1 cellular context compared by ENCODE assay signal in genomic region chr6:31529329-31530150, GRCh38.
TF ChIP-seq lines count a peak whose summit lies in the region.

No MANE protein-coding gene starts in this region.

TF ChIP-seq in HepG2, 621 proteins besides CTCF, POLR2A, EP300 and RAD21 (continued from another document and continues in another):
- TF ChIP-seq ZNF30 (CRISPR knock-in tag; IDR thresholded peaks at IDR 0.05), result no peak
- no peak for TF ChIP-seq BRCA1 (CRISPR knock-in tag; IDR thresholded peaks at IDR 0.05)
- peak; percentile 76; the same call in 1 of the 2 replicates for TF ChIP-seq ZNF367 (CRISPR knock-in tag; IDR thresholded peaks at IDR 0.05; ENCODE audit: borderline replicate concordance)
- TF ChIP-seq REL (CRISPR knock-in tag; conservative IDR thresholded peaks at IDR 0.05), result no peak
- no peak; the same call in 1 of the 2 replicates for TF ChIP-seq DZIP1 (CRISPR knock-in tag; IDR thresholded peaks at IDR 0.05)
- TF ChIP-seq POLR2AphosphoS2 (IDR thresholded peaks at IDR 0.05; ENCODE audit: low read depth, low read length), result no peak; the same call in 1 of the 2 replicates
- TF ChIP-seq RCOR2 (CRISPR knock-in tag; IDR thresholded peaks at IDR 0.05), result no peak
- no peak for TF ChIP-seq ZBTB8A (CRISPR knock-in tag; IDR thresholded peaks at IDR 0.05; ENCODE audit: borderline replicate concordance, low read depth)
- TF ChIP-seq HHEX (CRISPR knock-in tag; IDR thresholded peaks at IDR 0.05), result no peak
- TF ChIP-seq KAT2B (IDR thresholded peaks at IDR 0.05; ENCODE audit: borderline replicate concordance, low read depth, low read length), result no peak
- TF ChIP-seq FOXA1 (IDR thresholded peaks at IDR 0.05), result no peak
- TF ChIP-seq FOXA1 (CRISPR knock-in tag; IDR thresholded peaks at IDR 0.05), result no peak
- TF ChIP-seq SPEN (CRISPR knock-in tag; IDR thresholded peaks at IDR 0.05; ENCODE audit: low read depth), result no peak; the same call in 1 of the 2 replicates
- TF ChIP-seq ZBTB43 (CRISPR knock-in tag; conservative IDR thresholded peaks at IDR 0.05), result no peak
- TF ChIP-seq RARG (CRISPR knock-in tag; IDR thresholded peaks at IDR 0.05; ENCODE audit: low read depth), result no peak
- TF ChIP-seq IRF9 (CRISPR knock-in tag; IDR thresholded peaks at IDR 0.05; ENCODE audit: borderline replicate concordance), result no peak
- no peak for TF ChIP-seq KMT2B (CRISPR knock-in tag; IDR thresholded peaks at IDR 0.05)
- peak; percentile 68; the same call in 1 of the 2 replicates for TF ChIP-seq ZNF569 (CRISPR knock-in tag; IDR thresholded peaks at IDR 0.05; ENCODE audit: borderline replicate concordance)
- TF ChIP-seq ZNF652 (CRISPR knock-in tag; IDR thresholded peaks at IDR 0.05; ENCODE audit: borderline replicate concordance, low read depth), result peak; percentile 57; the same call in 1 of the 2 replicates
- TF ChIP-seq NR3C1 (CRISPR knock-in tag; IDR thresholded peaks at IDR 0.05), result no peak
- TF ChIP-seq NBN (conservative IDR thresholded peaks at IDR 0.05), result no peak
- TF ChIP-seq ZNF672 (CRISPR knock-in tag; IDR thresholded peaks at IDR 0.05), result no peak
- no peak for TF ChIP-seq SETDB1 (CRISPR knock-in tag; IDR thresholded peaks at IDR 0.05; ENCODE audit: borderline replicate concordance)
- no peak for TF ChIP-seq HOXA7 (CRISPR knock-in tag; IDR thresholded peaks at IDR 0.05)
- 0 out of 4 replicates have a peak, but pooled peaks of 1 of the 2 experiments have one; percentile 12 for TF ChIP-seq HMGXB4 (CRISPR knock-in tag; IDR thresholded peaks at IDR 0.05; ENCODE audit: borderline replicate concordance in 1 of 2, low read depth in 1 of 2)
- TF ChIP-seq ZNF546 (CRISPR knock-in tag; conservative IDR thresholded peaks at IDR 0.05), result peak; percentile 71; the same call in 1 of the 2 replicates
- no peak for TF ChIP-seq ZSCAN22 (CRISPR knock-in tag; IDR thresholded peaks at IDR 0.05)
- no peak for TF ChIP-seq AHR (CRISPR knock-in tag; IDR thresholded peaks at IDR 0.05)
- TF ChIP-seq PAF1 (CRISPR knock-in tag; IDR thresholded peaks at IDR 0.05), result 0 out of 2 replicates have a peak, but pooled peaks have one; percentile 26
- TF ChIP-seq JUND (CRISPR knock-in tag; IDR thresholded peaks at IDR 0.05), result 0 out of 2 replicates have a peak, but pooled peaks have one; percentile 6
- TF ChIP-seq GMEB2 (CRISPR knock-in tag; IDR thresholded peaks at IDR 0.05; ENCODE audit: low read depth), result no peak
- no peak for TF ChIP-seq HNRNPLL (IDR thresholded peaks at IDR 0.05; ENCODE audit: low read depth, low read length, poor library complexity, severe bottlenecking)
- TF ChIP-seq ZKSCAN5 (CRISPR knock-in tag; IDR thresholded peaks at IDR 0.05), result no peak
- peak; percentile 82; the same call in 1 of the 2 replicates for TF ChIP-seq ZBTB7B (CRISPR knock-in tag; IDR thresholded peaks at IDR 0.05)
- TF ChIP-seq ATF5 (CRISPR knock-in tag; IDR thresholded peaks at IDR 0.05; ENCODE audit: low read depth), result no peak
- TF ChIP-seq ZNF317 (CRISPR knock-in tag; IDR thresholded peaks at IDR 0.05), result 0 out of 2 replicates have a peak, but pooled peaks have one; percentile 52
- TF ChIP-seq SYNCRIP (IDR thresholded peaks at IDR 0.05; ENCODE audit: insufficient read depth, low read depth, low read length), result no peak
- TF ChIP-seq DDIT3 (CRISPR knock-in tag; IDR thresholded peaks at IDR 0.05), result no peak
- TF ChIP-seq ZNF839 (CRISPR knock-in tag; IDR thresholded peaks at IDR 0.05; ENCODE audit: borderline replicate concordance), result no peak
- no peak for TF ChIP-seq MATR3 (CRISPR knock-in tag; IDR thresholded peaks at IDR 0.05)
- TF ChIP-seq DMAP1 (CRISPR knock-in tag; IDR thresholded peaks at IDR 0.05), result no peak
- TF ChIP-seq MEIS2 (CRISPR knock-in tag; IDR thresholded peaks at IDR 0.05), result no peak
- no peak for TF ChIP-seq ZNF770 (CRISPR knock-in tag; IDR thresholded peaks at IDR 0.05)
- peak; percentile 42; the same call in 1 of the 2 replicates for TF ChIP-seq ZNF891 (CRISPR knock-in tag; IDR thresholded peaks at IDR 0.05)
- TF ChIP-seq PRDM15 (CRISPR knock-in tag; IDR thresholded peaks at IDR 0.05), result no peak
- TF ChIP-seq SRSF4 (IDR thresholded peaks at IDR 0.05; ENCODE audit: low read depth, low read length, poor library complexity, severe bottlenecking), result no peak
- TF ChIP-seq ISX (CRISPR knock-in tag; conservative IDR thresholded peaks at IDR 0.05), result no peak
- no peak for TF ChIP-seq ZSCAN29 (CRISPR knock-in tag; conservative IDR thresholded peaks at IDR 0.05)
- no peak for TF ChIP-seq DNMT1 (CRISPR knock-in tag; IDR thresholded peaks at IDR 0.05)
- peak; percentile 64 for TF ChIP-seq ZEB1 (IDR thresholded peaks at IDR 0.05; ENCODE audit: insufficient replicate concordance, low read depth)
- TF ChIP-seq SP5 (CRISPR knock-in tag; IDR thresholded peaks at IDR 0.05; ENCODE audit: borderline replicate concordance, low read depth), result 0 out of 2 replicates have a peak, but pooled peaks have one; percentile 11
